In the genomic region with DNA sequence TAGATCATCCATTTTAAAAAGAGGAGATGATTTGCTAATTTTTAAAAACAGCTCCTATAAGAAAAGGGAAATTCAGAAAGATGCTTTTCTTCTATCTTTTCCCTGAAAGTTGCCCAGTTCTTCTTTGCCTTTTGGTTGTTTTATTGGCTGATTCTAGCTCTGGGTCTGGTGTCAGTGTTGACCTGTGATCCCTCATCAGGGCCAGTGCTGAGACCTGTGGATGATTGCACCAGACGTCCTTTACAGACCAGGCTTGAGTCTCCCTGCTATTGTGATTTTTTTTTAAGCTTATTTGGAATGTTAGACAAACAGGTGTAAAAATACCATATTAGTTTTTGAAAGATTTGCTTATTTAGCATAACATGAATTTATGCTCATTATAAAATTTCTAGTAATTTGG, we compare ENCODE assay signal across 31 cellular contexts.
"Had no signal": no experiment of that assay in that cellular context is flagged by ENCODE, and none has a peak within 500 bp of the region (broad histone marks: within the 10 kb centered on the region; RNA-seq: fewer than 3 reads in every experiment).

No MANE protein-coding gene starts in this region.

- DNase-seq: activated B cell treated with CpG ODN at 0.5 μM for 24 hours; activated CD4-positive, alpha-beta memory T cell treated with anti-CD3 and anti-CD28 coated beads, Interleukin-2, amount 10 ng/mL, durations not matched to agents 7 days and 5 days; activated CD4-positive, alpha-beta T cell treated with anti-CD3 and anti-CD28 coated beads for 1 hour; activated CD4-positive, alpha-beta T cell treated with anti-CD3 and anti-CD28 coated beads for 36 hours; activated CD4-positive, alpha-beta T cell treated with anti-CD3 and anti-CD28 coated beads for 48 hours; activated CD4-positive, alpha-beta T cell treated with anti-CD3 and anti-CD28 coated beads, Interleukin-2, amount 10 ng/mL, durations not matched to agents 7 days and 5 days; activated CD4-positive, alpha-beta T cell treated with anti-CD3 and anti-CD28 coated beads, Interleukin-2, amount 50 U/mL, for 48 hours; activated CD8-positive, alpha-beta memory T cell treated with anti-CD3 and anti-CD28 coated beads for 24 hours; activated CD8-positive, alpha-beta memory T cell treated with anti-CD3 and anti-CD28 coated beads, Interleukin-2, amount 10 ng/mL, durations not matched to agents 7 days and 5 days; activated CD8-positive, alpha-beta memory T cell treated with anti-CD3 and anti-CD28 coated beads, Interleukin-2, amount 50 U/mL, for 48 hours; activated CD8-positive, alpha-beta T cell treated with anti-CD3 and anti-CD28 coated beads, Interleukin-2, amount 10 ng/mL, durations not matched to agents 7 days and 5 days; activated effector memory CD4-positive, alpha-beta T cell treated with Interleukin-2 at 50 U/mL for 16 hours; activated gamma-delta T cell; activated naive CD4-positive, alpha-beta T cell treated with anti-CD3 and anti-CD28 coated beads, Interleukin-2, amount 10 ng/mL, durations not matched to agents 7 days and 5 days; activated naive CD4-positive, alpha-beta T cell treated with Interleukin-2 at 50 U/mL for 16 hours; activated naive CD8-positive, alpha-beta T cell treated with anti-CD3 and anti-CD28 coated beads for 36 hours; activated T-cell treated with anti-CD3 and anti-CD28 coated beads, Interleukin-2, amount 50 U/mL, for 24 hours; activated T-cell treated with anti-CD3 and anti-CD28 coated beads, Interleukin-2, amount 50 U/mL, for 48 hours; amygdala; anterior cingulate cortex; caudate nucleus; cerebellar nuclear complex; T-helper 1 cell; T-helper 2 cell; T-helper 9 cell had no signal

- H3K4me1 ChIP-seq: ascending aorta had no signal

- H3K27ac ChIP-seq: ascending aorta, cardiac muscle cell, VCaP had no signal

- H3K36me3 ChIP-seq: ascending aorta, cardiac muscle cell had no signal

- H3K27me3 ChIP-seq: ascending aorta, cardiac muscle cell had no signal

- FAIRE-seq: bronchial epithelial cell, TTC549 had no signal

- H3K4me3 ChIP-seq: ascending aorta, cardiac muscle cell had no signal

- ATAC-seq: activated CD4-positive, alpha-beta T cell treated with anti-CD3 and anti-CD28 coated beads for 36 hours; activated CD8-positive, alpha-beta memory T cell treated with anti-CD3 and anti-CD28 coated beads, Interleukin-2, amount 10 ng/mL, durations not matched to agents 7 days and 5 days; activated CD8-positive, alpha-beta T cell treated with anti-CD3 and anti-CD28 coated beads, Interleukin-2, amount 10 ng/mL, durations not matched to agents 7 days and 5 days; activated naive CD4-positive, alpha-beta T cell treated with anti-CD3 and anti-CD28 coated beads, Interleukin-2, amount 50 U/mL, for 72 hours had no signal

- H3K9me3 ChIP-seq: ascending aorta had no signal
